11 cellular contexts compared by ENCODE assay signal in the genomic region with DNA sequence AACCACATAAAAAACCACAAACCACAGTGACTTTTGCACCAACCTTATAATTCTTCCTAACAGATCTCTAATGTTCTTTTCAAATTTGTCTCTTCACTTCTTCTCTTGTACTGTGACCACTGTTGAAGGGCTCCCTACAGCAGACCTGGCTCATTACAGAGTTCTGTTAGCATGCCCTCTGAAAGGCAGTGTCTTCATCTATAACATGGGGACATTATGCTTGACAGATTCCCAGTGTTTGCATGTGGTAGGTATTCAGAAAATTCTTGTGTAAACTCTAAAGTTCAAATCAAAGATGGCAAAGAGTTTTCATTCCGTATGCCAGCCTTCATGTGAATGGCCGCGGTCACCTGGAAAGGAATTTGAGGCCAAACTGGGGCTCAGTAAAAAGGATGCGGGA.
"Had no signal": no experiment of that assay in that cellular context is flagged by ENCODE, and none has a peak within 500 bp of the region (broad histone marks: within the 10 kb centered on the region; RNA-seq: fewer than 3 reads in every experiment).

No MANE protein-coding gene starts in this region.

- H3K36me3 ChIP-seq: HAP-1 had no signal

- ATAC-seq: GM23338, HCT116 had no signal

- H3K27ac Mint-ChIP-seq: GM23338, HFFc6 had no signal

- FAIRE-seq: H1, H54 had no signal

- H3K4me1 ChIP-seq: HAP-1 had no signal

- H3K4me2 ChIP-seq: GM23338 had no signal

- DNase-seq: GM23248, GOT3, H7, H9, HCEC 1CT, HFFc6 had no signal

- H3K9ac ChIP-seq: GM23248 had no signal

- H3K4me3 ChIP-seq: GM23248, GM23338, HAP-1 had no signal

- H3K9me3 ChIP-seq: HAP-1 had no signal

- H2AFZ ChIP-seq: GM23248, GM23338 had no signal

- H3K27ac ChIP-seq: GM23248 had no signal

- H3K4me3 Mint-ChIP-seq: GM23338, H9, HFFc6 had no signal
